In genomic region chr5:95670568-95670967, GRCh38 we compare ENCODE assay signal across 1 cellular context.
TF ChIP-seq lines count a peak whose summit lies in the region.

No MANE protein-coding gene starts in this region.

TF ChIP-seq in HepG2, 621 proteins besides CTCF, POLR2A, EP300 and RAD21 (continued from another document):
- TF ChIP-seq PAXIP1 (CRISPR knock-in tag; conservative IDR thresholded peaks at IDR 0.05), result peak; percentile 65
- TF ChIP-seq NCOR1 (IDR thresholded peaks at IDR 0.05; ENCODE audit: borderline replicate concordance, low read length), result 0 out of 2 replicates have a peak, but pooled peaks have one; percentile 30
- no peak for TF ChIP-seq ZBTB26 (CRISPR knock-in tag; IDR thresholded peaks at IDR 0.05; ENCODE audit: borderline replicate concordance)
- TF ChIP-seq DNMT3B (CRISPR knock-in tag; conservative IDR thresholded peaks at IDR 0.05), result no peak
- peak; percentile 70; the same call in 1 of the 2 replicates for TF ChIP-seq RARA (CRISPR knock-in tag; IDR thresholded peaks at IDR 0.05)
- TF ChIP-seq WIZ (CRISPR knock-in tag; IDR thresholded peaks at IDR 0.05), result no peak
- TF ChIP-seq ATF7 (IDR thresholded peaks at IDR 0.05), result no peak
- no peak for TF ChIP-seq ATF7 (CRISPR knock-in tag; IDR thresholded peaks at IDR 0.05)
- no peak for TF ChIP-seq FOXP1 (IDR thresholded peaks at IDR 0.05)
- 0 out of 2 replicates have a peak, but pooled peaks have one; percentile 20 for TF ChIP-seq FOXP1 (CRISPR knock-in tag; IDR thresholded peaks at IDR 0.05)
- peak; percentile 61 for TF ChIP-seq NR2F6 (IDR thresholded peaks at IDR 0.05)
- TF ChIP-seq NR2F6 (CRISPR knock-in tag; IDR thresholded peaks at IDR 0.05), result peak; percentile 58; the same call in 1 of the 2 replicates
- TF ChIP-seq GATA4 (IDR thresholded peaks at IDR 0.05; ENCODE audit: borderline replicate concordance, low read depth), result no peak
- TF ChIP-seq, protein P1, sequence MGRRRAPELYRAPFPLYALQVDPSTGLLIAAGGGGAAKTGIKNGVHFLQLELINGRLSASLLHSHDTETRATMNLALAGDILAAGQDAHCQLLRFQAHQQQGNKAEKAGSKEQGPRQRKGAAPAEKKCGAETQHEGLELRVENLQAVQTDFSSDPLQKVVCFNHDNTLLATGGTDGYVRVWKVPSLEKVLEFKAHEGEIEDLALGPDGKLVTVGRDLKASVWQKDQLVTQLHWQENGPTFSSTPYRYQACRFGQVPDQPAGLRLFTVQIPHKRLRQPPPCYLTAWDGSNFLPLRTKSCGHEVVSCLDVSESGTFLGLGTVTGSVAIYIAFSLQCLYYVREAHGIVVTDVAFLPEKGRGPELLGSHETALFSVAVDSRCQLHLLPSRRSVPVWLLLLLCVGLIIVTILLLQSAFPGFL (CRISPR knock-in tag; IDR thresholded peaks at IDR 0.05), result no peak
- no peak for TF ChIP-seq ELF1 (CRISPR knock-in tag; IDR thresholded peaks at IDR 0.05)
- TF ChIP-seq ZNF296 (CRISPR knock-in tag; conservative IDR thresholded peaks at IDR 0.05), result no peak
- TF ChIP-seq ZNF792 (CRISPR knock-in tag; IDR thresholded peaks at IDR 0.05), result no peak
- no peak for TF ChIP-seq SOX13 (IDR thresholded peaks at IDR 0.05)
- TF ChIP-seq SOX13 (CRISPR knock-in tag; conservative IDR thresholded peaks at IDR 0.05 in 1 of 2, IDR thresholded peaks at IDR 0.05 in 1 of 2), result peak in 1 of 2 experiments; percentile 66; a peak in 1 of 4 replicates
- TF ChIP-seq SOX5 (CRISPR knock-in tag; IDR thresholded peaks at IDR 0.05; ENCODE audit: borderline replicate concordance), result peak; percentile 70; the same call in 1 of the 2 replicates
- no peak for TF ChIP-seq GTF3A (CRISPR knock-in tag; conservative IDR thresholded peaks at IDR 0.05)
- peak; percentile 62; the same call in 1 of the 2 replicates for TF ChIP-seq POGZ (CRISPR knock-in tag; IDR thresholded peaks at IDR 0.05)
- no peak for TF ChIP-seq TAF15 (IDR thresholded peaks at IDR 0.05; ENCODE audit: low read depth, low read length, poor library complexity, severe bottlenecking)
- TF ChIP-seq KDM3A (CRISPR knock-in tag; IDR thresholded peaks at IDR 0.05; ENCODE audit: low read depth), result no peak
- 0 out of 2 replicates have a peak, but pooled peaks have one; percentile 29 for TF ChIP-seq SALL1 (CRISPR knock-in tag; IDR thresholded peaks at IDR 0.05)
- TF ChIP-seq ARHGAP35 (CRISPR knock-in tag; IDR thresholded peaks at IDR 0.05; ENCODE audit: borderline replicate concordance), result no peak
- no peak for TF ChIP-seq HNRNPUL1 (IDR thresholded peaks at IDR 0.05; ENCODE audit: low read depth, low read length)
- no peak for TF ChIP-seq ZNF556 (CRISPR knock-in tag; IDR thresholded peaks at IDR 0.05; ENCODE audit: borderline replicate concordance)
- TF ChIP-seq ZNF577 (CRISPR knock-in tag; IDR thresholded peaks at IDR 0.05; ENCODE audit: borderline replicate concordance, low read depth), result no peak
- TF ChIP-seq ZNF292 (CRISPR knock-in tag; IDR thresholded peaks at IDR 0.05; ENCODE audit: borderline replicate concordance, low read depth), result peak; percentile 41; the same call in 1 of the 2 replicates
- peak; percentile 86 for TF ChIP-seq HNF4A (CRISPR knock-in tag; IDR thresholded peaks at IDR 0.05)
TF ChIP-seq in HepG2: peak in this region for 26.
